ENCODE assay signal across 21 cellular contexts in genomic region chr17:48787850-48788249, GRCh38. TPM values are rescaled to one million over a fixed set of nuclear protein-coding genes. Genes with fewer than 3 reads are reported as not detected.
DNase-seq lines count a peak whose midpoint lies in the region; ATAC-seq and TF ChIP-seq lines count a peak whose summit lies in the region.
"Had no signal": no experiment of that assay in that cellular context is flagged by ENCODE, and none has a peak within 500 bp of the region (broad histone marks: within the 10 kb centered on the region; RNA-seq: fewer than 3 reads in every experiment).

No MANE protein-coding gene starts in this region.

- TF ChIP-seq CTCF in left ventricle myocardium inferior (IDR thresholded peaks at IDR 0.05; ENCODE audit: borderline replicate concordance) (no peak), right atrium auricular region (IDR thresholded peaks at IDR 0.05) (no peak)

- H3K27me3 ChIP-seq in left ventricle myocardium inferior (ENCODE audit: low read depth): peaks cover 81% of the 10 kb centered on the region
- no peaks in the 10 kb centered on the region for H3K27me3 ChIP-seq in right atrium auricular region

- H3K9me3 ChIP-seq in left ventricle myocardium inferior (replicated peaks): no peaks in the 10 kb centered on the region
- H3K9me3 ChIP-seq in right atrium auricular region: no peaks in the 10 kb centered on the region
- H3K9me3 ChIP-seq: A549; BLaER1 treated with 17β-estradiol and CSF1 and Interleukin-3, amounts not matched to agents 10 nM and 100 nM; Caco-2 had no signal

- H3K36me3 ChIP-seq in left ventricle myocardium inferior (no peaks in the 10 kb centered on the region), right atrium auricular region (no peaks in the 10 kb centered on the region)
- H3K36me3 ChIP-seq: BLaER1 treated with 17β-estradiol and CSF1 and Interleukin-3, amounts not matched to agents 10 nM and 100 nM had no signal

- H3K27ac ChIP-seq in left ventricle myocardium inferior (replicated peaks): no peak overlapping the region
- H3K27ac ChIP-seq in right atrium auricular region: no peak overlapping the region
- H3K27ac ChIP-seq: 22Rv1; A549; BLaER1 treated with 17β-estradiol and CSF1 and Interleukin-3, amounts not matched to agents 10 nM and 100 nM; C4-2B had no signal

- H3K4me3 ChIP-seq in left ventricle myocardium inferior: no peak overlapping the region
- H3K4me3 ChIP-seq in right atrium auricular region: no peak overlapping the region
- H3K4me3 ChIP-seq: A549; BLaER1 treated with 17β-estradiol and CSF1 and Interleukin-3, amounts not matched to agents 10 nM and 100 nM had no signal

- intact Hi-C loops in Right ventricle myocardium inferior (cut with DNase I) (no loop called here), left ventricle myocardium inferior (cut with micrococcal nuclease) (no loop called here), left cardiac atrium (cut with DNase I) (no loop called here), left ventricle myocardium superior (cut with micrococcal nuclease) (loop anchor here (5.0 kb wide), 1 partner anchor 116 kb away; no protein-coding TSS in a partner anchor)

- ATAC-seq in Right ventricle myocardium inferior (peak; percentile 21), left cardiac atrium (peak; percentile 16 to 53), left ventricle myocardium superior (peak; percentile 67)
- ATAC-seq: A549; CD8-positive, alpha-beta T cell had no signal

- H3K4me1 ChIP-seq in left ventricle myocardium inferior: peaks cover 9% of the 10 kb centered on the region
- H3K4me1 ChIP-seq in right atrium auricular region: no peaks in the 10 kb centered on the region

- DNase-seq in Right ventricle myocardium inferior (ENCODE audit: missing footprints): no peak
- DNase-seq in left ventricle myocardium inferior: no peak
- no peak for DNase-seq in left cardiac atrium
- no peak for DNase-seq in right atrium auricular region (ENCODE audit: low spot score)
- no peak for DNase-seq in left ventricle myocardium superior
- DNase-seq in islet precursor cell: peak; percentile 32
- no peak for DNase-seq in activated CD4-positive, alpha-beta T cell treated with anti-CD3 and anti-CD28 coated beads, Interleukin-2, amount 50 U/mL, for 48 hours
- no peak for DNase-seq in NCI-H146 (lab: John Stamatoyannopoulos, UW)
- DNase-seq: AML-193; Caco-2; Calu3; CD4-positive, alpha-beta T cell; CD8-positive, alpha-beta T cell; DMS79 treated with DMSO at 0.1 percent for 48 hours; GF-D8 had no signal

RNA-seq across cellular contexts. Expression of gene TTLL6, which starts 29.2 kb away (rescaled TPM):
- total RNA-seq in Right ventricle myocardium inferior (0.08 TPM), left ventricle myocardium inferior (not detected), left cardiac atrium (under 1 TPM in 1 of 2 donors, not detected in 1; 0.16 TPM), right atrium auricular region (not detected), left ventricle myocardium superior (not detected)
- total RNA-seq: A172; B cell; CD4-positive, alpha-beta T cell; CD8-positive, alpha-beta T cell had no signal

RNA-seq across cellular contexts. Expression of gene CALCOCO2, which starts 43.0 kb away (rescaled TPM):
- 321 TPM for total RNA-seq in Right ventricle myocardium inferior
- 312 TPM for total RNA-seq in left ventricle myocardium inferior
- total RNA-seq in left cardiac atrium: 100 to 1,000 TPM; 180 to 241 TPM
- 100 to 1,000 TPM; 112 to 152 TPM for total RNA-seq in right atrium auricular region
- total RNA-seq in left ventricle myocardium superior: 330 TPM

RNA-seq across cellular contexts. Expression of gene HOXB13, which starts 59.3 kb away (rescaled TPM):
- total RNA-seq in Right ventricle myocardium inferior (not detected), left ventricle myocardium inferior (not detected), left cardiac atrium (not detected), right atrium auricular region (not detected), left ventricle myocardium superior (not detected)
- total RNA-seq: B cell; CD4-positive, alpha-beta T cell; CD8-positive, alpha-beta T cell had no signal
